Comparison of ENCODE assay signal across 23 cellular contexts in genomic region chr1:156470483-156470882, GRCh38. TPM values are rescaled to one million over a fixed set of nuclear protein-coding genes. Genes with fewer than 3 reads are reported as not detected.
DNase-seq lines count a peak whose midpoint lies in the region; ATAC-seq and TF ChIP-seq lines count a peak whose summit lies in the region.
"Had no signal": no experiment of that assay in that cellular context is flagged by ENCODE, and none has a peak within 500 bp of the region (broad histone marks: within the 10 kb centered on the region; RNA-seq: fewer than 3 reads in every experiment).

No MANE protein-coding gene starts in this region.

- H3K9me3 ChIP-seq in heart left ventricle (no peaks in the 10 kb centered on the region), body of pancreas (no peaks in the 10 kb centered on the region), mucosa of rectum (ENCODE audit: control insufficient read depth in 2 of 2, low read length in 2 of 2) (no peaks in the 10 kb centered on the region), transverse colon (no peaks in the 10 kb centered on the region)
- H3K9me3 ChIP-seq: BLaER1 treated with 17β-estradiol and CSF1 and Interleukin-3, amounts not matched to agents 10 nM and 100 nM had no signal

- H3K36me3 ChIP-seq in heart left ventricle (peaks cover 0 to 100% (median 95%) of the 10 kb centered on the region in 9 donors), body of pancreas (replicated peaks in 1 of 2; ENCODE audit: insufficient read depth in 1 of 2, low read depth in 2 of 2) (peaks cover 15 to 31% of the 10 kb centered on the region in 2 donors), mucosa of rectum (ENCODE audit: control insufficient read depth in 2 of 2, insufficient read depth in 2 of 2, low read length in 2 of 2) (peaks cover 59 to 72% of the 10 kb centered on the region in 2 donors), transverse colon (peaks cover 0 to 57% (median 28%) of the 10 kb centered on the region in 4 donors)

- peak overlapping the region in 1 of 2 donors; percentile 39 for H3K9ac ChIP-seq in mucosa of rectum (ENCODE audit: low read depth in 1 of 2, low read length in 2 of 2)

- intact Hi-C loops in heart left ventricle (cut with DNase I) (no loop called here), left ventricle myocardium superior (cut with micrococcal nuclease) (no loop called here), body of pancreas (cut with DNase I) (no loop called here), transverse colon (cut with DNase I; ENCODE audit: low total_unique reads) (no loop called here)

- H3K27me3 ChIP-seq in heart left ventricle: no peaks in the 10 kb centered on the region
- no peaks in the 10 kb centered on the region for H3K27me3 ChIP-seq in body of pancreas
- H3K27me3 ChIP-seq in mucosa of rectum (ENCODE audit: control insufficient read depth in 2 of 2, insufficient read depth in 2 of 2, low read length in 2 of 2): no peaks in the 10 kb centered on the region
- H3K27me3 ChIP-seq in transverse colon: no peaks in the 10 kb centered on the region
- H3K27me3 ChIP-seq: BLaER1 treated with 17β-estradiol and CSF1 and Interleukin-3, amounts not matched to agents 10 nM and 100 nM had no signal

- 87 to 100% (median 95%) methylated on average over 1 of the region's 1 CpG for whole genome bisulfite sequencing in heart left ventricle, 4 donors
- WGBS in body of pancreas, 2 donors: 83 to 100% methylated on average over 1 of the region's 1 CpG
- WGBS in transverse colon (ENCODE audit: low coverage in 1 of 2), 2 donors: 83% methylated on average over 1 of the region's 1 CpG; no CpG with 5 or more reads in 1 of the 2 donors

- H3K4me3 ChIP-seq in heart left ventricle: no peak overlapping the region
- no peak overlapping the region for H3K4me3 ChIP-seq in body of pancreas
- peak overlapping the region in 1 of 2 donors; percentile 25 for H3K4me3 ChIP-seq in mucosa of rectum (ENCODE audit: low read length in 2 of 2)
- no peak overlapping the region for H3K4me3 ChIP-seq in transverse colon
- H3K4me3 ChIP-seq: BLaER1 treated with 17β-estradiol and CSF1 and Interleukin-3, amounts not matched to agents 10 nM and 100 nM; GM12878 had no signal

- no peak for DNase-seq in heart left ventricle
- no peak for DNase-seq in left ventricle myocardium superior
- DNase-seq in body of pancreas: no peak
- DNase-seq in transverse colon: no peak
- DNase-seq: 8988T; CD8-positive, alpha-beta T cell; DND-41; H9; HFFc6; MV-4-11; NCI-H1105 treated with DMSO at 0.1 percent for 48 hours; NCI-H2081; NCI-H2171; NCI-H345; NCI-H524; NCI-H82 had no signal

- TF ChIP-seq POLR2A in heart left ventricle (IDR thresholded peaks at IDR 0.05) (no peak), body of pancreas (IDR thresholded peaks at IDR 0.05) (no peak), transverse colon (IDR thresholded peaks at IDR 0.05) (no peak)

- H3K4me1 ChIP-seq in heart left ventricle: peaks cover 8 to 88% (median 54%) of the 10 kb centered on the region in 12 donors
- H3K4me1 ChIP-seq in body of pancreas: peaks cover 52% of the 10 kb centered on the region
- peaks cover 25 to 31% of the 10 kb centered on the region in 2 donors for H3K4me1 ChIP-seq in mucosa of rectum (ENCODE audit: control insufficient read depth in 2 of 2, insufficient read depth in 2 of 2, low read length in 2 of 2)
- peaks cover 20 to 59% (median 37%) of the 10 kb centered on the region in 4 donors for H3K4me1 ChIP-seq in transverse colon

- TF ChIP-seq CTCF in heart left ventricle (IDR thresholded peaks at IDR 0.05) (no peak), body of pancreas (IDR thresholded peaks at IDR 0.05) (no peak), transverse colon (IDR thresholded peaks at IDR 0.05) (no peak)

- H3K27ac ChIP-seq in heart left ventricle: peak overlapping the region in 9 of 12 donors; percentile 27 to 89 (median 79)
- peak overlapping the region; percentile 83 to 96 (median 91) for H3K27ac ChIP-seq in body of pancreas
- H3K27ac ChIP-seq in mucosa of rectum (ENCODE audit: low read depth in 2 of 2, low read length in 2 of 2): peak overlapping the region; percentile 93 to 96
- peak overlapping the region; percentile 79 to 86 (median 82) for H3K27ac ChIP-seq in transverse colon
- H3K27ac ChIP-seq: BLaER1 treated with 17β-estradiol and CSF1 and Interleukin-3, amounts not matched to agents 10 nM and 100 nM had no signal

- TF ChIP-seq EP300 in transverse colon (IDR thresholded peaks at IDR 0.05; ENCODE audit: low read depth): no peak

- in situ Hi-C loops in transverse colon (cut with MboI; ENCODE audit: low pct_ligation_motif_present in 1 of 4, low pct_unique_long_range_greater_than_20kb in 1 of 4, low sequenced_read_pairs in 3 of 4): loop anchor here in 1 of 4 donors (10.0 kb wide), 1 partner anchor 134 kb away; the partner anchor contains the start of gene GPATCH4

- ATAC-seq in heart left ventricle: no peak
- no peak for ATAC-seq in left ventricle myocardium superior
- ATAC-seq in body of pancreas: no peak
- ATAC-seq in HG03460 (IDR thresholded peaks at IDR 0.05; ENCODE audit: unreplicated experiment): no peak
- no peak for ATAC-seq in GM21515 (IDR thresholded peaks at IDR 0.05; ENCODE audit: unreplicated experiment)
- ATAC-seq in HG02870 (IDR thresholded peaks at IDR 0.05; ENCODE audit: unreplicated experiment): no peak
- ATAC-seq: CD8-positive, alpha-beta T cell; GM12878; Panc1 had no signal

RNA-seq across cellular contexts. Expression of gene MEF2D, which starts 30.1 kb away (rescaled TPM):
- total RNA-seq in heart left ventricle (100 to 1,000 TPM in 3 of 9 donors, 10 to 100 TPM in 6; 75.0 to 203 (median 93.2) TPM), left ventricle myocardium superior (116 TPM), body of pancreas (10 to 100 TPM; 15.6 to 18.1 TPM), transverse colon (100 to 1,000 TPM in 1 of 4 donors, 10 to 100 TPM in 3; 26.1 to 200 (median 85.7) TPM)
- polyA plus RNA-seq in heart left ventricle: 10 to 100 TPM; 40.5 to 68.8 TPM
